ENCODE assay signal across 11 cellular contexts in the genomic region with DNA sequence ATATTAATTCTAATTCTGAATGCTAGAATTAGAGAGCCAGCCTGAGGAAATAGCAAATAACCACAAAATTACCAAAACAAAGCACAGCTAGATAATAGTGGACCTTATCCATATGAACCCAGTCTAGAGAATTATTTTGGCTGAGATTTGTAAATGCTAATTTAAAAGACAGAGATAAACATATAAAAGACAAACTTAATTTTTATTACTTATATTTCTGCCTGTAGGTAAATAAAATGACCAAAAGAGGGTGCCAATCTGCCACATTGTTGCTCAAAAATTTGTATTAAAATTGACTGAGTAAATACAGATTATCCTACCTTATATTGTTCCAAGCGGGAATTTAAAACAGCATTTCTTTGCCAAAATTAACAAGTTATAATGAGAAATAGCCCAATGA. TPM values are rescaled to one million over a fixed set of nuclear protein-coding genes. Genes with fewer than 3 reads are reported as not detected.
DNase-seq lines count a peak whose midpoint lies in the region; ATAC-seq and TF ChIP-seq lines count a peak whose summit lies in the region.
"Had no signal": no experiment of that assay in that cellular context is flagged by ENCODE, and none has a peak within 500 bp of the region (broad histone marks: within the 10 kb centered on the region; RNA-seq: fewer than 3 reads in every experiment).

No MANE protein-coding gene starts in this region.

- H3K36me3 ChIP-seq in DND-41 (ENCODE audit: insufficient read depth, low read length), result no peaks in the 10 kb centered on the region
- no peaks in the 10 kb centered on the region for H3K36me3 ChIP-seq in psoas muscle (ENCODE audit: insufficient read depth in 1 of 2, low read depth in 1 of 2)

- TF ChIP-seq CTCF in DND-41 (IDR thresholded peaks at IDR 0.05; ENCODE audit: borderline replicate concordance, extremely low read depth, low read length, poor library complexity, severe bottlenecking) (peak; percentile 21), LNCAP (IDR thresholded peaks at IDR 0.05) (peak; percentile 53), brain (conservative IDR thresholded peaks at IDR 0.05) (peak; percentile 51 to 59), psoas muscle (IDR thresholded peaks at IDR 0.05) (no peak)

- H3K4me2 ChIP-seq in DND-41 (ENCODE audit: insufficient read depth, low read length), result no peak overlapping the region

- no peaks in the 10 kb centered on the region for H3K27me3 ChIP-seq in DND-41 (ENCODE audit: insufficient read depth, low read length, poor library complexity)
- no peaks in the 10 kb centered on the region for H3K27me3 ChIP-seq in psoas muscle (ENCODE audit: insufficient read depth in 3 of 3, low read length in 2 of 3)

- H3K4me3 ChIP-seq in DND-41 (ENCODE audit: low read depth in 1 of 2, low read length in 2 of 2) (no peak overlapping the region), psoas muscle (no peak overlapping the region)
- H3K4me3 ChIP-seq: mucosa of descending colon had no signal

- H3K27ac ChIP-seq in DND-41 (ENCODE audit: low read length) (no peak overlapping the region), psoas muscle (no peak overlapping the region)

- H3K27ac Mint-ChIP-seq in brain, result peak overlapping the region in 1 of 5 experiments; percentile 47

- DNase-seq in DND-41 (no peak), myocyte (ENCODE audit: low read depth) (peak; percentile 41), psoas muscle (no peak), NCI-H82 treated with DMSO at 0.1 percent for 48 hours (lab: John Stamatoyannopoulos, UW; ENCODE audit: unreplicated experiment) (no peak), HEK293T (ENCODE audit: extremely low spot score) (no peak)
- DNase-seq in stimulated activated naive CD8-positive, alpha-beta T cell treated with anti-CD3 and anti-CD28 coated beads, Interleukin-15, Interleukin-2, amounts not matched to agents 100 U/mL and 50 U/mL, for 24 hours, result no peak
- DNase-seq: mucosa of descending colon, NCI-H1105, SHP77 had no signal

- H3K27me3 Mint-ChIP-seq in brain, result peaks cover 2% of the 10 kb centered on the region

- H3K9me3 Mint-ChIP-seq in brain, result peaks cover 0 to 2% (median under 1%) of the 10 kb centered on the region in 5 experiments

- H3K79me2 ChIP-seq in DND-41 (ENCODE audit: insufficient read depth, low read length), result no peaks in the 10 kb centered on the region

- no peaks in the 10 kb centered on the region for H4K20me1 ChIP-seq in DND-41 (ENCODE audit: insufficient read depth, low read length)

- no peaks in the 10 kb centered on the region for H3K4me1 ChIP-seq in DND-41 (ENCODE audit: insufficient read depth, low read length)
- peaks cover 6% of the 10 kb centered on the region for H3K4me1 ChIP-seq in psoas muscle

- no peak overlapping the region for H3K9ac ChIP-seq in DND-41 (ENCODE audit: low read depth, low read length)

- POLR2A ChIA-PET in HEK293T (lab: Yijun Ruan, JAX), result no interaction called here

- intact Hi-C loops in psoas muscle (cut with DNase I), result loop anchor here (5.0 to 10.0 kb wide), 5 partner anchors 144 to 1434 kb away; no protein-coding TSS in a partner anchor

- CTCF ChIA-PET in HEK293T (lab: Yijun Ruan, JAX), result interaction anchor here (0.5 kb wide), 1 partner anchor 255 kb away, joined by 3 read pairs; no protein-coding TSS in a partner anchor

- H3K4me3 Mint-ChIP-seq in brain, result no peak overlapping the region

- H3K36me3 Mint-ChIP-seq in brain, result peaks cover 1% of the 10 kb centered on the region

- H3K4me1 Mint-ChIP-seq in brain, result peaks cover 71% of the 10 kb centered on the region

- H3K9me3 ChIP-seq in DND-41 (ENCODE audit: insufficient read depth, low read length, severe bottlenecking) (no peaks in the 10 kb centered on the region), psoas muscle (no peaks in the 10 kb centered on the region)
- H3K9me3 ChIP-seq: mucosa of descending colon had no signal

- ATAC-seq in DND-41 (ENCODE audit: insufficient read depth, low read depth) (no peak), psoas muscle (no peak)
- no peak for ATAC-seq in stimulated activated naive CD8-positive, alpha-beta T cell treated with anti-CD3 and anti-CD28 coated beads, Interleukin-15, Interleukin-2, amounts not matched to agents 100 U/mL and 50 U/mL, for 24 hours
- ATAC-seq: mucosa of descending colon had no signal

- 95 to 100% (median 96%) methylated on average over 1 of the region's 1 CpG for WGBS in psoas muscle, 3 donors

- no peak overlapping the region for H2AFZ ChIP-seq in DND-41 (ENCODE audit: low read depth, low read length)

TF ChIP-seq in HEK293T, 16 proteins besides CTCF, POLR2A, EP300 and RAD21:
- TF ChIP-seq NFRKB (IDR thresholded peaks at IDR 0.05) (no peak), ELF4 (IDR thresholded peaks at IDR 0.05) (no peak), CTBP1 (IDR thresholded peaks at IDR 0.05; ENCODE audit: borderline replicate concordance) (no peak), TARDBP (IDR thresholded peaks at IDR 0.05) (no peak), FOXM1 (IDR thresholded peaks at IDR 0.05; ENCODE audit: borderline replicate concordance) (no peak), SP1 (IDR thresholded peaks at IDR 0.05) (no peak), ZNF384 (IDR thresholded peaks at IDR 0.05) (no peak), FOXK2 (IDR thresholded peaks at IDR 0.05) (no peak), BHLHE40 (IDR thresholded peaks at IDR 0.05; ENCODE audit: borderline replicate concordance) (no peak), LEF1 (IDR thresholded peaks at IDR 0.05; ENCODE audit: borderline replicate concordance) (no peak), FOXA1 (IDR thresholded peaks at IDR 0.05) (no peak), HDGF (IDR thresholded peaks at IDR 0.05; ENCODE audit: borderline replicate concordance) (no peak), L3MBTL2 (conservative IDR thresholded peaks at IDR 0.05) (no peak), ARNT (IDR thresholded peaks at IDR 0.05) (no peak), SUZ12 (IDR thresholded peaks at IDR 0.05) (no peak)
- TF ChIP-seq, protein P1, sequence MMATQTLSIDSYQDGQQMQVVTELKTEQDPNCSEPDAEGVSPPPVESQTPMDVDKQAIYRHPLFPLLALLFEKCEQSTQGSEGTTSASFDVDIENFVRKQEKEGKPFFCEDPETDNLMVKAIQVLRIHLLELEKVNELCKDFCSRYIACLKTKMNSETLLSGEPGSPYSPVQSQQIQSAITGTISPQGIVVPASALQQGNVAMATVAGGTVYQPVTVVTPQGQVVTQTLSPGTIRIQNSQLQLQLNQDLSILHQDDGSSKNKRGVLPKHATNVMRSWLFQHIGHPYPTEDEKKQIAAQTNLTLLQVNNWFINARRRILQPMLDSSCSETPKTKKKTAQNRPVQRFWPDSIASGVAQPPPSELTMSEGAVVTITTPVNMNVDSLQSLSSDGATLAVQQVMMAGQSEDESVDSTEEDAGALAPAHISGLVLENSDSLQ (IDR thresholded peaks at IDR 0.05), result no peak

RNA-seq across cellular contexts. Expression of gene RTKN2, which starts 20.2 kb away (rescaled TPM):
- polyA plus RNA-seq in brain (ENCODE audit: insufficient read depth, low read depth, low replicate concordance) (1.6 TPM), psoas muscle (under 1 TPM; 0.01 to 0.04 (median 0.03) TPM)
- total RNA-seq in myocyte (3.8 and 5.4 TPM in 2 replicates), psoas muscle (under 1 TPM in 1 of 4 donors, not detected in 3; 0.09 TPM)
- polyA plus RNA-seq in myocyte (2012), result 6.2 TPM
